1 cellular context compared by ENCODE assay signal in genomic region chr1:25501235-25502058, GRCh38.
TF ChIP-seq lines count a peak whose summit lies in the region.

No MANE protein-coding gene starts in this region.

TF ChIP-seq in GM23338, 12 proteins besides CTCF, POLR2A, EP300 and RAD21 (continued from another document):
- TF ChIP-seq ZNF462 (CRISPR knock-in tag; IDR thresholded peaks at IDR 0.05) (no peak), ZNF331 (CRISPR knock-in tag; IDR thresholded peaks at IDR 0.05; ENCODE audit: low read depth) (no peak)
TF ChIP-seq in GM23338: peak in this region for 1.
